ENCODE assay signal across 1 cellular context in the genomic region with DNA sequence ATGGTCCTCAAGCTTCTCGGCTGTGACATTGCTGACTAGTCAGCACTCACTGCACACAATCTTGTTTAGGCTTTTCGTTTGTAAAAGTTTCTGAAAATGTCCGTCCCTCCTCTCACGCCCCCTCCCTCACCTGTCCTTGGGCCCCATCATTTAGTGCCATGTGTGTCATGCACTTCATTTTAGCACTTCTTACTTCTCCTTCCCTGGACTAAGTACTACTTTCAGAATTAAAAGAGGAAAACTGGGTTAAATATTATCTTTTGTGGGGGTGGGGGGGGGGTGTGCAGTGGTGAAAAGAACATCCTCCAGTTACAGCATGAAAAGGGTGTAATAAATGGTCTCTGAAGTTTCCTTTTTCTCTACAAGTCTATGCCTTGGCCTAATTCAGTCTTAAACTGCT.
TF ChIP-seq lines count a peak whose summit lies in the region.

No MANE protein-coding gene starts in this region.

TF ChIP-seq in GM12878, 131 proteins besides CTCF, POLR2A, EP300 and RAD21 (continued from another document):
- TF ChIP-seq, protein P1, sequence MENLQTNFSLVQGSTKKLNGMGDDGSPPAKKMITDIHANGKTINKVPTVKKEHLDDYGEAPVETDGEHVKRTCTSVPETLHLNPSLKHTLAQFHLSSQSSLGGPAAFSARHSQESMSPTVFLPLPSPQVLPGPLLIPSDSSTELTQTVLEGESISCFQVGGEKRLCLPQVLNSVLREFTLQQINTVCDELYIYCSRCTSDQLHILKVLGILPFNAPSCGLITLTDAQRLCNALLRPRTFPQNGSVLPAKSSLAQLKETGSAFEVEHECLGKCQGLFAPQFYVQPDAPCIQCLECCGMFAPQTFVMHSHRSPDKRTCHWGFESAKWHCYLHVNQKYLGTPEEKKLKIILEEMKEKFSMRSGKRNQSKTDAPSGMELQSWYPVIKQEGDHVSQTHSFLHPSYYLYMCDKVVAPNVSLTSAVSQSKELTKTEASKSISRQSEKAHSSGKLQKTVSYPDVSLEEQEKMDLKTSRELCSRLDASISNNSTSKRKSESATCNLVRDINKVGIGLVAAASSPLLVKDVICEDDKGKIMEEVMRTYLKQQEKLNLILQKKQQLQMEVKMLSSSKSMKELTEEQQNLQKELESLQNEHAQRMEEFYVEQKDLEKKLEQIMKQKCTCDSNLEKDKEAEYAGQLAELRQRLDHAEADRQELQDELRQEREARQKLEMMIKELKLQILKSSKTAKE (IDR thresholded peaks at IDR 0.05; ENCODE audit: low read depth, poor library complexity, severe bottlenecking): peak; percentile 30
- TF ChIP-seq, protein P2, sequence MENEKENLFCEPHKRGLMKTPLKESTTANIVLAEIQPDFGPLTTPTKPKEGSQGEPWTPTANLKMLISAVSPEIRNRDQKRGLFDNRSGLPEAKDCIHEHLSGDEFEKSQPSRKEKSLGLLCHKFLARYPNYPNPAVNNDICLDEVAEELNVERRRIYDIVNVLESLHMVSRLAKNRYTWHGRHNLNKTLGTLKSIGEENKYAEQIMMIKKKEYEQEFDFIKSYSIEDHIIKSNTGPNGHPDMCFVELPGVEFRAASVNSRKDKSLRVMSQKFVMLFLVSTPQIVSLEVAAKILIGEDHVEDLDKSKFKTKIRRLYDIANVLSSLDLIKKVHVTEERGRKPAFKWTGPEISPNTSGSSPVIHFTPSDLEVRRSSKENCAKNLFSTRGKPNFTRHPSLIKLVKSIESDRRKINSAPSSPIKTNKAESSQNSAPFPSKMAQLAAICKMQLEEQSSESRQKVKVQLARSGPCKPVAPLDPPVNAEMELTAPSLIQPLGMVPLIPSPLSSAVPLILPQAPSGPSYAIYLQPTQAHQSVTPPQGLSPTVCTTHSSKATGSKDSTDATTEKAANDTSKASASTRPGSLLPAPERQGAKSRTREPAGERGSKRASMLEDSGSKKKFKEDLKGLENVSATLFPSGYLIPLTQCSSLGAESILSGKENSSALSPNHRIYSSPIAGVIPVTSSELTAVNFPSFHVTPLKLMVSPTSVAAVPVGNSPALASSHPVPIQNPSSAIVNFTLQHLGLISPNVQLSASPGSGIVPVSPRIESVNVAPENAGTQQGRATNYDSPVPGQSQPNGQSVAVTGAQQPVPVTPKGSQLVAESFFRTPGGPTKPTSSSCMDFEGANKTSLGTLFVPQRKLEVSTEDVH (IDR thresholded peaks at IDR 0.05; ENCODE audit: low read depth, partially characterized antibody): no peak
- peak; percentile 37 for TF ChIP-seq KLF5 (IDR thresholded peaks at IDR 0.05; ENCODE audit: partially characterized antibody)
- TF ChIP-seq, protein P3, sequence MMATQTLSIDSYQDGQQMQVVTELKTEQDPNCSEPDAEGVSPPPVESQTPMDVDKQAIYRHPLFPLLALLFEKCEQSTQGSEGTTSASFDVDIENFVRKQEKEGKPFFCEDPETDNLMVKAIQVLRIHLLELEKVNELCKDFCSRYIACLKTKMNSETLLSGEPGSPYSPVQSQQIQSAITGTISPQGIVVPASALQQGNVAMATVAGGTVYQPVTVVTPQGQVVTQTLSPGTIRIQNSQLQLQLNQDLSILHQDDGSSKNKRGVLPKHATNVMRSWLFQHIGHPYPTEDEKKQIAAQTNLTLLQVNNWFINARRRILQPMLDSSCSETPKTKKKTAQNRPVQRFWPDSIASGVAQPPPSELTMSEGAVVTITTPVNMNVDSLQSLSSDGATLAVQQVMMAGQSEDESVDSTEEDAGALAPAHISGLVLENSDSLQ (IDR thresholded peaks at IDR 0.05): peak; percentile 45
- TF ChIP-seq MEF2A (IDR thresholded peaks at IDR 0.05; ENCODE audit: insufficient read depth, low read depth, low read length): no peak
- TF ChIP-seq NBN (IDR thresholded peaks at IDR 0.05): peak; percentile 91
- peak; percentile 32; the same call in 1 of the 2 replicates for TF ChIP-seq NR2F1 (conservative IDR thresholded peaks at IDR 0.05)
- TF ChIP-seq, protein P4, sequence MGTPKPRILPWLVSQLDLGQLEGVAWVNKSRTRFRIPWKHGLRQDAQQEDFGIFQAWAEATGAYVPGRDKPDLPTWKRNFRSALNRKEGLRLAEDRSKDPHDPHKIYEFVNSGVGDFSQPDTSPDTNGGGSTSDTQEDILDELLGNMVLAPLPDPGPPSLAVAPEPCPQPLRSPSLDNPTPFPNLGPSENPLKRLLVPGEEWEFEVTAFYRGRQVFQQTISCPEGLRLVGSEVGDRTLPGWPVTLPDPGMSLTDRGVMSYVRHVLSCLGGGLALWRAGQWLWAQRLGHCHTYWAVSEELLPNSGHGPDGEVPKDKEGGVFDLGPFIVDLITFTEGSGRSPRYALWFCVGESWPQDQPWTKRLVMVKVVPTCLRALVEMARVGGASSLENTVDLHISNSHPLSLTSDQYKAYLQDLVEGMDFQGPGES (IDR thresholded peaks at IDR 0.05): no peak
- peak; percentile 92 to 96 for TF ChIP-seq IKZF2 (IDR thresholded peaks at IDR 0.05)
- TF ChIP-seq, protein P5, sequence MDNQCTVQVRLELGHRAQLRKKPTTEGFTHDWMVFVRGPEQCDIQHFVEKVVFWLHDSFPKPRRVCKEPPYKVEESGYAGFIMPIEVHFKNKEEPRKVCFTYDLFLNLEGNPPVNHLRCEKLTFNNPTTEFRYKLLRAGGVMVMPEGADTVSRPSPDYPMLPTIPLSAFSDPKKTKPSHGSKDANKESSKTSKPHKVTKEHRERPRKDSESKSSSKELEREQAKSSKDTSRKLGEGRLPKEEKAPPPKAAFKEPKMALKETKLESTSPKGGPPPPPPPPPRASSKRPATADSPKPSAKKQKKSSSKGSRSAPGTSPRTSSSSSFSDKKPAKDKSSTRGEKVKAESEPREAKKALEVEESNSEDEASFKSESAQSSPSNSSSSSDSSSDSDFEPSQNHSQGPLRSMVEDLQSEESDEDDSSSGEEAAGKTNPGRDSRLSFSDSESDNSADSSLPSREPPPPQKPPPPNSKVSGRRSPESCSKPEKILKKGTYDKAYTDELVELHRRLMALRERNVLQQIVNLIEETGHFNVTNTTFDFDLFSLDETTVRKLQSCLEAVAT (IDR thresholded peaks at IDR 0.05): 0 out of 2 replicates have a peak, but pooled peaks have one; percentile 55
- TF ChIP-seq TARDBP (IDR thresholded peaks at IDR 0.05; ENCODE audit: borderline replicate concordance): no peak
- peak; percentile 88 for TF ChIP-seq DPF2 (IDR thresholded peaks at IDR 0.05)
- TF ChIP-seq, protein P6, sequence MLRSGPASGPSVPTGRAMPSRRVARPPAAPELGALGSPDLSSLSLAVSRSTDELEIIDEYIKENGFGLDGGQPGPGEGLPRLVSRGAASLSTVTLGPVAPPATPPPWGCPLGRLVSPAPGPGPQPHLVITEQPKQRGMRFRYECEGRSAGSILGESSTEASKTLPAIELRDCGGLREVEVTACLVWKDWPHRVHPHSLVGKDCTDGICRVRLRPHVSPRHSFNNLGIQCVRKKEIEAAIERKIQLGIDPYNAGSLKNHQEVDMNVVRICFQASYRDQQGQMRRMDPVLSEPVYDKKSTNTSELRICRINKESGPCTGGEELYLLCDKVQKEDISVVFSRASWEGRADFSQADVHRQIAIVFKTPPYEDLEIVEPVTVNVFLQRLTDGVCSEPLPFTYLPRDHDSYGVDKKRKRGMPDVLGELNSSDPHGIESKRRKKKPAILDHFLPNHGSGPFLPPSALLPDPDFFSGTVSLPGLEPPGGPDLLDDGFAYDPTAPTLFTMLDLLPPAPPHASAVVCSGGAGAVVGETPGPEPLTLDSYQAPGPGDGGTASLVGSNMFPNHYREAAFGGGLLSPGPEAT (IDR thresholded peaks at IDR 0.05; ENCODE audit: low read depth): peak; percentile 94
- TF ChIP-seq MXI1 (IDR thresholded peaks at IDR 0.05; ENCODE audit: low read depth, low read length): peak; percentile 27; the same call in 1 of the 2 replicates
- TF ChIP-seq GATAD2B (conservative IDR thresholded peaks at IDR 0.05; ENCODE audit: low read depth): no peak
- TF ChIP-seq MTA2 (IDR thresholded peaks at IDR 0.05; ENCODE audit: low read depth): peak; percentile 93
- TF ChIP-seq IKZF1 (conservative IDR thresholded peaks at IDR 0.05): peak; percentile 91
- no peak for TF ChIP-seq TCF12 (IDR thresholded peaks at IDR 0.05; ENCODE audit: low read depth, low read length)
- peak in 1 of 2 experiments; percentile 53; a peak in 1 of 4 replicates for TF ChIP-seq BHLHE40 (IDR thresholded peaks at IDR 0.05; ENCODE audit: borderline replicate concordance in 1 of 2, low read depth in 2 of 2, low read length in 1 of 2)
- 0 out of 2 replicates have a peak, but pooled peaks have one; percentile 30 for TF ChIP-seq YY1 (IDR thresholded peaks at IDR 0.05; ENCODE audit: low read depth, low read length)
- peak; percentile 82 for TF ChIP-seq ZNF24 (IDR thresholded peaks at IDR 0.05)
TF ChIP-seq in GM12878: peak in this region for 19.
